ENCODE assay signal across 9 cellular contexts in the genomic region with DNA sequence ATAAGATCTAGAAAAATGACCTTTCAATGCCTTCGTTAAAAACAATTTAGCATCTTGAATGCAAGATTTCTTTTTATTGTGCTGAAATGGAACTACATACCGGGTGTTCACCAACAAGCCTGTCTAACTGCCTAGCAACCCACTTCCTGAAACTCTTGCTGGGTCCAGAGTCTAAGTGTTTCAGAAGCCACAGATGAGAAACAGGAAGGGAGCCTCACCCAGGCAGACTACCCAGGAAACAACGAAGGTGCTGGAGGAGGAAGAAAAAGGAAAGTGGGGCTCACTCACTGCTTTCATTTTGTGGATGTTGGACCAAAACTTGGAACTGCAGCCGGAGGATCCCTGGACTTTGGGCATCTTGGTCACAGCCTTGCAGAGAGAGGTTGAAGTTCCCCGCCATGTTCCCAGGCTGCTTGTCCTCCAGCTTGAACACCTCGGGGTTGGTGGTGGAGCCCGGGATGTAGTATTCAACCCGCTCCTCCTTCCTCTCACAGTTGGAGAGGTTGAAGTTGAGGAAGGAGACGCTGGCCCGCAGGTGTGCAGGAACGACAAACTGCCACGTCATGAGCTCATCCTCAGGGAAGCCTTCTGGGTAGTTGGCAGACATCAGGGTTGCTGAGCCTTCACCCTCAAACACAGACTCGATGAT. TPM values are rescaled to one million over a fixed set of nuclear protein-coding genes. Genes with fewer than 3 reads are reported as not detected.
DNase-seq lines count a peak whose midpoint lies in the region; ATAC-seq and TF ChIP-seq lines count a peak whose summit lies in the region.
"Had no signal": no experiment of that assay in that cellular context is flagged by ENCODE, and none has a peak within 500 bp of the region (broad histone marks: within the 10 kb centered on the region; RNA-seq: fewer than 3 reads in every experiment).

No MANE protein-coding gene starts in this region.

- H3K4me3 Mint-ChIP-seq in activated CD4-positive, alpha-beta T cell treated with anti-CD3 and anti-CD28 coated beads for 36 hours, result peak overlapping the region; percentile 51
- H3K4me3 Mint-ChIP-seq in activated naive CD8-positive, alpha-beta T cell treated with anti-CD3 and anti-CD28 coated beads for 36 hours, result peak overlapping the region; percentile 56
- no peak overlapping the region for H3K4me3 Mint-ChIP-seq in glutamatergic neuron (ENCODE audit: unreplicated experiment)

- no peak for TF ChIP-seq CTCF in glutamatergic neuron (IDR thresholded peaks at IDR 0.05; ENCODE audit: partially characterized antibody, unreplicated experiment)

- CTCF ChIA-PET in activated CD4-positive, alpha-beta T cell treated with anti-CD3 and anti-CD28 coated beads for 36 hours (lab: Charles Lee), result interaction anchor here (0.7 to 1.0 kb wide), 2 partner anchors 71 to 143 kb away, joined by 3 read pairs; no protein-coding TSS in a partner anchor

- POLR2A ChIA-PET in activated CD4-positive, alpha-beta T cell treated with anti-CD3 and anti-CD28 coated beads for 36 hours (lab: Charles Lee), result no interaction called here

- peaks cover 77% of the 10 kb centered on the region for H3K4me1 Mint-ChIP-seq in activated CD4-positive, alpha-beta T cell treated with anti-CD3 and anti-CD28 coated beads for 36 hours
- H3K4me1 Mint-ChIP-seq in activated naive CD8-positive, alpha-beta T cell treated with anti-CD3 and anti-CD28 coated beads for 36 hours, result peaks cover 63% of the 10 kb centered on the region
- H3K4me1 Mint-ChIP-seq in glutamatergic neuron (ENCODE audit: low read depth, unreplicated experiment), result no peaks in the 10 kb centered on the region

- no peaks in the 10 kb centered on the region for H3K27me3 Mint-ChIP-seq in activated CD4-positive, alpha-beta T cell treated with anti-CD3 and anti-CD28 coated beads for 36 hours
- peaks cover 21% of the 10 kb centered on the region for H3K27me3 Mint-ChIP-seq in activated naive CD8-positive, alpha-beta T cell treated with anti-CD3 and anti-CD28 coated beads for 36 hours
- peaks cover 2% of the 10 kb centered on the region for H3K27me3 Mint-ChIP-seq in glutamatergic neuron (ENCODE audit: unreplicated experiment)

- H3K36me3 Mint-ChIP-seq in activated CD4-positive, alpha-beta T cell treated with anti-CD3 and anti-CD28 coated beads for 36 hours (ENCODE audit: low read depth), result peaks cover 23% of the 10 kb centered on the region
- peaks cover 10% of the 10 kb centered on the region for H3K36me3 Mint-ChIP-seq in activated naive CD8-positive, alpha-beta T cell treated with anti-CD3 and anti-CD28 coated beads for 36 hours
- peaks cover 4% of the 10 kb centered on the region for H3K36me3 Mint-ChIP-seq in glutamatergic neuron (ENCODE audit: unreplicated experiment)

- intact Hi-C loops in activated CD4-positive, alpha-beta T cell treated with anti-CD3 and anti-CD28 coated beads for 36 hours (cut with DNase I, micrococcal nuclease), result no loop called here
- intact Hi-C loops in sciatic nerve (cut with DNase I), result no loop called here

- H3K27ac Mint-ChIP-seq in activated CD4-positive, alpha-beta T cell treated with anti-CD3 and anti-CD28 coated beads for 36 hours, result peak overlapping the region; percentile 71
- peak overlapping the region; percentile 65 for H3K27ac Mint-ChIP-seq in activated naive CD8-positive, alpha-beta T cell treated with anti-CD3 and anti-CD28 coated beads for 36 hours
- H3K27ac Mint-ChIP-seq in glutamatergic neuron (ENCODE audit: unreplicated experiment), result no peak overlapping the region

- H3K9me3 Mint-ChIP-seq in activated CD4-positive, alpha-beta T cell treated with anti-CD3 and anti-CD28 coated beads for 36 hours (ENCODE audit: low read depth), result peaks cover 3% of the 10 kb centered on the region
- peaks cover 6% of the 10 kb centered on the region for H3K9me3 Mint-ChIP-seq in activated naive CD8-positive, alpha-beta T cell treated with anti-CD3 and anti-CD28 coated beads for 36 hours
- H3K9me3 Mint-ChIP-seq in glutamatergic neuron (ENCODE audit: unreplicated experiment), result no peaks in the 10 kb centered on the region

- ATAC-seq in activated CD4-positive, alpha-beta T cell treated with anti-CD3 and anti-CD28 coated beads for 36 hours, result peak; percentile 65
- peak; percentile 42 for ATAC-seq in sciatic nerve
- ATAC-seq: A549 had no signal

- peak; percentile 41 for DNase-seq in activated CD4-positive, alpha-beta T cell treated with anti-CD3 and anti-CD28 coated beads for 36 hours
- DNase-seq in activated CD4-positive, alpha-beta T cell treated with anti-CD3 and anti-CD28 coated beads for 1 hour, result no peak
- DNase-seq in NOMO-1 (lab: John Stamatoyannopoulos, UW; ENCODE audit: unreplicated experiment in 2 of 2) (peak; percentile 80 to 97), sciatic nerve (ENCODE audit: low spot score) (no peak), NCI-H748 (lab: John Stamatoyannopoulos, UW; ENCODE audit: unreplicated experiment) (no peak), foreskin melanocyte (no peak), glutamatergic neuron (no peak)
- DNase-seq in activated naive CD8-positive, alpha-beta T cell treated with anti-CD3 and anti-CD28 coated beads for 36 hours, result no peak

RNA-seq across cellular contexts. Expression of gene CDCP1, which starts 35.9 kb away (rescaled TPM):
- 1 to 10 TPM; 3.7 to 5.8 TPM for total RNA-seq in activated CD4-positive, alpha-beta T cell treated with anti-CD3 and anti-CD28 coated beads for 36 hours
- 1 to 10 TPM in 1 of 2 experiments, under 1 TPM in 1; 0.82 to 1.1 TPM for total RNA-seq in activated naive CD8-positive, alpha-beta T cell treated with anti-CD3 and anti-CD28 coated beads for 36 hours
- total RNA-seq in sciatic nerve (1.8 TPM), glutamatergic neuron (ENCODE audit: unreplicated experiment) (0.71 TPM)

Comparison
In these comparisons a context has a peak if more than half of its experiments do, and no peak if none do; other contexts are left out.
1. DNase-seq: peak in activated CD4-positive, alpha-beta T cell treated with anti-CD3 and anti-CD28 coated beads for 36 hours (single experiment) and NOMO-1 (2 of 2); none in activated CD4-positive, alpha-beta T cell treated with anti-CD3 and anti-CD28 coated beads for 1 hour (single experiment), activated naive CD8-positive, alpha-beta T cell treated with anti-CD3 and anti-CD28 coated beads for 36 hours (single experiment), sciatic nerve (single experiment), NCI-H748 (single experiment), foreskin melanocyte (single experiment) and glutamatergic neuron (single experiment).